In the genomic region with DNA sequence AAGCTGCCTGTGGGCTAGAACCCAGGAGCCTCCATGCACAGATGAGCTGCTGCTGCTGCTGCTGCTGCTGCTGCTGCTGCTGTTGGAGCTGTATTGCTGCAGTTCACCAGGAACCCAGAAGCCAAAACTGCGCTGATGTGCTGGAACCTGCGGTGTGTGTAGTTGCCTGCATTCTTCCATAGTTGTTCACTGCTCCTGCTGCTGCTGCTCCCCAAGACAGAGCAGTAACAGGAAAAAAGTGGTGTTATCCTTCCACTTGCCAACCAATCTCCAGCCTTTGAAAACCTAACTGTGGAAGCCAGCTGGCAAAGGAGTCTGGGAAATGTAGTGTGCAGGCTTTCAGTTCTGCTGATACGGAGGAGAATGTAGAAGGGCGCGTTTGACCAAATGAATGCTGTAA, we compare ENCODE assay signal across 1 cellular context.
TF ChIP-seq lines count a peak whose summit lies in the region.

No MANE protein-coding gene starts in this region.

TF ChIP-seq in HepG2, 621 proteins besides CTCF, POLR2A, EP300 and RAD21:
- TF ChIP-seq ZNF121 (CRISPR knock-in tag; IDR thresholded peaks at IDR 0.05) (no peak), RBM22 (optimal IDR thresholded peaks at IDR 0.05; ENCODE audit: low read length) (peak; percentile 35), ZNF143 (CRISPR knock-in tag; IDR thresholded peaks at IDR 0.05) (peak; percentile 49; the same call in 1 of the 2 replicates)
